28 cellular contexts compared by ENCODE assay signal in genomic region chr5:176927562-176927961, GRCh38. TPM values are rescaled to one million over a fixed set of nuclear protein-coding genes. Genes with fewer than 3 reads are reported as not detected.
"Had no signal": no experiment of that assay in that cellular context is flagged by ENCODE, and none has a peak within 500 bp of the region (broad histone marks: within the 10 kb centered on the region; RNA-seq: fewer than 3 reads in every experiment).

No MANE protein-coding gene starts in this region.

- H3K27ac ChIP-seq: left lung, lower lobe of right lung, pancreas, prostate gland, skin epidermis, stomach, suprapubic skin, thoracic aorta, tibial artery, upper lobe of right lung had no signal

- H3K4me1 ChIP-seq: left lung, lower lobe of right lung, pancreas, prostate gland, stomach, suprapubic skin, tibial artery, upper lobe of right lung had no signal

- H3K4me3 ChIP-seq: left lung, lower lobe of right lung, pancreas, prostate gland, skin epidermis, stomach, suprapubic skin, thoracic aorta, tibial artery, upper lobe of right lung had no signal

- H3K27me3 ChIP-seq: left lung, pancreas, stomach, suprapubic skin, tibial artery, upper lobe of right lung had no signal

- H3K36me3 ChIP-seq: prostate gland had no signal

- ATAC-seq: left cardiac atrium; left lung; lower lobe of right lung; naive thymus-derived CD8-positive, alpha-beta T cell; pancreas; right cardiac atrium; sciatic nerve; stimulated activated naive B cell treated with anti-CD40 and anti-IgM and Interleukin-4, amounts not matched to agents 10 μg/mL and 1 μg/mL and 100 μg/mL, for 72 hours; stimulated activated naive CD8-positive, alpha-beta T cell treated with anti-CD3 and anti-CD28 coated beads, Interleukin-15, Interleukin-2, amounts not matched to agents 100 U/mL and 50 U/mL, for 24 hours; upper lobe of right lung had no signal

- H3K9me3 ChIP-seq: left lung, lower lobe of right lung, pancreas, prostate gland, stomach, suprapubic skin, thoracic aorta, tibial artery, upper lobe of right lung had no signal

- DNase-seq: kidney glomerular epithelial cell; left cardiac atrium; left lung; lower lobe of right lung; mammary epithelial cell; mesenchymal stem cell; naive thymus-derived CD8-positive, alpha-beta T cell; nucleus accumbens; pancreas; posterior cingulate gyrus; retina; right cardiac atrium; stimulated activated CD4-positive, alpha-beta T cell treated with anti-CD3 and anti-CD28 coated beads, Interleukin-12 subunit alpha, Interleukin-12 subunit beta, amount 100 ng/mL, for 4 hours; stimulated activated CD4-positive, alpha-beta T cell treated with anti-CD3 and anti-CD28 coated beads, Interleukin-15, amount 100 ng/mL, for 24 hours; stimulated activated CD4-positive, alpha-beta T cell treated with anti-CD3 and anti-CD28 coated beads, Interleukin-2, amount 100 ng/mL, for 24 hours; stimulated activated CD4-positive, alpha-beta T cell treated with anti-CD3 and anti-CD28 coated beads, Interleukin-4, amount 100 ng/mL, for 1 hour; stimulated activated naive B cell treated with anti-CD40 and anti-IgM and Interleukin-4, amounts not matched to agents 10 μg/mL and 1 μg/mL and 100 μg/mL, for 72 hours; stimulated activated naive CD8-positive, alpha-beta T cell treated with anti-CD3 and anti-CD28 coated beads, Interleukin-15, Interleukin-2, amounts not matched to agents 100 U/mL and 50 U/mL, for 24 hours; stomach; tibial artery; upper lobe of right lung had no signal

RNA-seq across cellular contexts. Expression of gene HK3, which starts 28.4 kb away (rescaled TPM):
- total RNA-seq: mammary epithelial cell, neural crest cell had no signal
- polyA plus RNA-seq: keratinocyte had no signal
